Comparison of ENCODE assay signal across 4 cellular contexts in genomic region chr10:70237958-70238536, GRCh38. TPM values are rescaled to one million over a fixed set of nuclear protein-coding genes. Genes with fewer than 3 reads are reported as not detected.
"Had no signal": no experiment of that assay in that cellular context is flagged by ENCODE, and none has a peak within 500 bp of the region (broad histone marks: within the 10 kb centered on the region; RNA-seq: fewer than 3 reads in every experiment).

No MANE protein-coding gene starts in this region.

RNA-seq across cellular contexts. Expression of gene NPFFR1, which starts 45.8 kb away (rescaled TPM):
- total RNA-seq: M059J, PC-3, Peyer's patch, SJSA1 had no signal
